8 cellular contexts compared by ENCODE assay signal in genomic region chr16:88332921-88333644, GRCh38. TPM values are rescaled to one million over a fixed set of nuclear protein-coding genes. Genes with fewer than 3 reads are reported as not detected.
DNase-seq lines count a peak whose midpoint lies in the region; ATAC-seq, FAIRE-seq and TF ChIP-seq lines count a peak whose summit lies in the region.
"Not testable (repeated sequence)": the region's sequence is repeated elsewhere in the genome, so short reads cannot be mapped to it uniquely, and the experiment has no call there.

No MANE protein-coding gene starts in this region.

- FAIRE-seq in K562 (lab: Jason Lieb, UNC), result peak; percentile 82

- not testable (repeated sequence) for H3K4me3 ChIP-seq in AG10803 (ENCODE audit: low read length); fibroblast of mammary gland (ENCODE audit: control insufficient read depth, low read depth, low read length); neuronal stem cell (ENCODE audit: low read length in 2 of 2)
- H3K4me3 ChIP-seq in K562 (peak overlapping the region; percentile 48), subcutaneous abdominal adipose tissue (ENCODE audit: low read depth in 1 of 5, low read length in 5 of 5) (peak overlapping the region in 3 of 5 donors; percentile 31 to 38 (median 32))

- ATAC-seq in K562, result peak; percentile 91

- H2BK5ac ChIP-seq in neuronal stem cell (ENCODE audit: low read length), result not testable (repeated sequence)

- not testable (repeated sequence) for TF ChIP-seq CTCF in AG10803 (conservative IDR thresholded peaks at IDR 0.05; ENCODE audit: low read length); K562 (IDR thresholded peaks at IDR 0.05 in 2 of 3, conservative IDR thresholded peaks at IDR 0.05 in 1 of 3; ENCODE audit: insufficient read depth in 2 of 3, low read depth in 1 of 3, low read length in 3 of 3); fibroblast of mammary gland (conservative IDR thresholded peaks at IDR 0.05; ENCODE audit: control insufficient read depth, insufficient read depth, low read depth, low read length)

- not testable (repeated sequence) for H4K20me1 ChIP-seq in K562 (replicated peaks; ENCODE audit: control insufficient read depth, insufficient read depth, low read length)

- H3K4me1 ChIP-seq in K562 (replicated peaks in 1 of 2; ENCODE audit: control insufficient read depth in 2 of 2, insufficient read depth in 2 of 2, low read length in 2 of 2) (peaks cover 27 to 56% of the 10 kb centered on the region in 2 experiments), subcutaneous abdominal adipose tissue (ENCODE audit: control insufficient read depth in 5 of 5, insufficient read depth in 5 of 5, low read length in 5 of 5) (peaks cover 7 to 16% (median 11%) of the 10 kb centered on the region in 5 donors)
- H3K4me1 ChIP-seq in neuronal stem cell (ENCODE audit: control insufficient read depth in 2 of 2, insufficient read depth in 1 of 2, low read depth in 1 of 2, low read length in 2 of 2), result not testable (repeated sequence)

- not testable (repeated sequence) for H3K79me1 ChIP-seq in neuronal stem cell (ENCODE audit: low read depth, low read length)

- peak; percentile 86 for TF ChIP-seq EP300 in K562 (IDR thresholded peaks at IDR 0.05; ENCODE audit: low read length)

- peak; percentile 80 for DNase-seq in AG10803 (ENCODE audit: low read depth)
- DNase-seq in HCEC 1CT, result peak; percentile 45
- DNase-seq in OCI-M1 (lab: John Stamatoyannopoulos, UW), result peak; percentile 74
- DNase-seq in activated CD4-positive, alpha-beta T cell treated with anti-CD3 and anti-CD28 coated beads for 48 hours, result peak; percentile 45
- DNase-seq in K562 (ENCODE audit: extremely low read depth in 1 of 4, low spot score in 3 of 4), result peak; percentile 79 to 87 (median 87)
- DNase-seq in fibroblast of mammary gland (ENCODE audit: low read depth), result peak; percentile 77
- not testable (repeated sequence) for DNase-seq in neuronal stem cell (ENCODE audit: low spot score)

- not testable (repeated sequence) for H4K8ac ChIP-seq in neuronal stem cell (ENCODE audit: low read depth, low read length)

- not testable (repeated sequence) for TF ChIP-seq POLR2A in K562 (conservative IDR thresholded peaks at IDR 0.05)

- H3K9me3 ChIP-seq in K562 (replicated peaks; ENCODE audit: control insufficient read depth, insufficient read depth, low read depth, low read length); subcutaneous abdominal adipose tissue (ENCODE audit: control insufficient read depth in 5 of 5, low read length in 5 of 5): not testable (repeated sequence)
- H3K9me3 ChIP-seq in neuronal stem cell (replicated peaks in 1 of 2; ENCODE audit: control insufficient read depth in 2 of 2, insufficient read depth in 1 of 2, low read depth in 1 of 2, low read length in 2 of 2), result peaks cover 0 to 12% of the 10 kb centered on the region in 2 donors

- 8% methylated on average over 12 of the region's 24 CpGs for WGBS in K562 (ENCODE audit: insufficient coverage, low coverage, missing lambda C conversion rate)
- WGBS in neuronal stem cell (ENCODE audit: extremely low coverage in 2 of 2, insufficient read length in 2 of 2, insufficient replicate concordance in 1 of 2), 2 donors, result no CpG with 5 or more reads among the region's 24 CpGs

- H3K4me2 ChIP-seq in K562 (ENCODE audit: insufficient read depth, low read length), result peak overlapping the region; percentile 97
- H3K4me2 ChIP-seq in neuronal stem cell (ENCODE audit: insufficient read depth, low read length, poor library complexity, severe bottlenecking), result not testable (repeated sequence)

- H3K14ac ChIP-seq in neuronal stem cell (ENCODE audit: low read length), result peak overlapping the region; percentile 9

- not testable (repeated sequence) for H2AK5ac ChIP-seq in neuronal stem cell (ENCODE audit: low read depth, low read length)

- CTCF ChIA-PET in K562 (lab: Yijun Ruan, JAX; ENCODE audit: low intra/inter-chr PET ratio), result not testable (repeated sequence)

- not testable (repeated sequence) for H2BK120ac ChIP-seq in neuronal stem cell (ENCODE audit: low read depth, low read length)

- H3K27ac ChIP-seq in K562 (ENCODE audit: extremely low read depth, low read depth, low read length), result peak overlapping the region; percentile 100
- not testable (repeated sequence) for H3K27ac ChIP-seq in neuronal stem cell (replicated peaks; ENCODE audit: low read length); subcutaneous abdominal adipose tissue (ENCODE audit: low read depth, low read length)

- TF ChIP-seq RAD21 in K562 (CRISPR knock-in tag; conservative IDR thresholded peaks at IDR 0.05 in 1 of 2, IDR thresholded peaks at IDR 0.05 in 1 of 2), result not testable (repeated sequence)

- in situ Hi-C loops in K562 (cut with MboI), result not testable (repeated sequence)

- POLR2A ChIA-PET in K562 (lab: Yijun Ruan, JAX), result not testable (repeated sequence)

- not testable (repeated sequence) for H4K91ac ChIP-seq in neuronal stem cell (ENCODE audit: low read depth, low read length, poor library complexity)

- peak overlapping the region; percentile 70 for H3K18ac ChIP-seq in neuronal stem cell (ENCODE audit: low read length)

- not testable (repeated sequence) for H2BK15ac ChIP-seq in neuronal stem cell (ENCODE audit: low read length)

- intact Hi-C loops in K562 (cut with micrococcal nuclease), result not testable (repeated sequence)

- not testable (repeated sequence) for H3K4ac ChIP-seq in neuronal stem cell (ENCODE audit: low read length)

- H3K27me3 ChIP-seq in K562 (ENCODE audit: control insufficient read depth in 2 of 2, insufficient read depth in 2 of 2, low read length in 2 of 2); neuronal stem cell (ENCODE audit: control insufficient read depth in 3 of 3, insufficient read depth in 3 of 3, low read depth in 1 of 3, low read length in 3 of 3): not testable (repeated sequence)
- peaks cover 0 to 15% (median 0%) of the 10 kb centered on the region in 5 donors for H3K27me3 ChIP-seq in subcutaneous abdominal adipose tissue (ENCODE audit: control insufficient read depth in 5 of 5, insufficient read depth in 4 of 5, low read length in 5 of 5)

- not testable (repeated sequence) for H2BK12ac ChIP-seq in neuronal stem cell (ENCODE audit: low read length)

- not testable (repeated sequence) for BruUV-seq in K562 (replicated peaks; lab: Mats Ljungman, UMichigan)

- peak overlapping the region; percentile 99 for H2AFZ ChIP-seq in K562 (ENCODE audit: low read depth, low read length)
- H2AFZ ChIP-seq in neuronal stem cell (ENCODE audit: low read length), result not testable (repeated sequence)

- not testable (repeated sequence) for H3K9me1 ChIP-seq in K562 (ENCODE audit: control insufficient read depth, insufficient read depth, low read length)

- H3K9ac ChIP-seq in K562 (ENCODE audit: insufficient read depth in 1 of 2, low read depth in 2 of 2, low read length in 2 of 2), result peak overlapping the region; percentile 92
- not testable (repeated sequence) for H3K9ac ChIP-seq in neuronal stem cell (ENCODE audit: low read depth, low read length, poor library complexity)
- peak overlapping the region in 1 of 5 donors; percentile 31 for H3K9ac ChIP-seq in subcutaneous abdominal adipose tissue (ENCODE audit: low read length in 5 of 5)

- H3K23ac ChIP-seq in neuronal stem cell (ENCODE audit: low read depth, low read length, poor library complexity), result not testable (repeated sequence)

- H3K79me2 ChIP-seq in K562 (ENCODE audit: control insufficient read depth, insufficient read depth, low read length), result not testable (repeated sequence)

- H3K36me3 ChIP-seq in K562 (ENCODE audit: control insufficient read depth, insufficient read depth, low read length); neuronal stem cell (replicated peaks in 1 of 2; ENCODE audit: control insufficient read depth in 2 of 2, insufficient read depth in 2 of 2, low read length in 2 of 2); subcutaneous abdominal adipose tissue (ENCODE audit: control insufficient read depth in 5 of 5, insufficient read depth in 5 of 5, low read length in 5 of 5): not testable (repeated sequence)

RNA-seq across cellular contexts. Expression of gene ZNF469, which starts 49.7 kb away (rescaled TPM):
- total RNA-seq in K562 (2011; cell fraction: chromatin; rRNA removed; ENCODE audit: low replicate concordance), result 0.04 and 0.09 TPM in 2 replicates
- 0.13 and 0.17 TPM in 2 replicates for total RNA-seq in K562 (2011; cell fraction: nucleolus; rRNA removed)
- total RNA-seq in K562 (2011; cell fraction: nucleoplasm; rRNA removed), result under 0.01 and 0.08 TPM in 2 replicates
- under 0.01 TPM in 1 of 2 replicates, not detected in the other for total RNA-seq in K562 (2014; rRNA removed)
- total RNA-seq in K562 (2014; rRNA removed; fragmentation: Illumina TruSeq; extraction: Trizol), result not detected in 2 replicates
- not detected in 2 replicates for total RNA-seq in K562 (2015; rRNA removed; fragmentation: Illumina TruSeq; extraction: Trizol)
- total RNA-seq in K562 (2021), result 0.02 and 0.04 TPM in 2 replicates
- polyA plus RNA-seq in K562 (2011; rRNA removed), result not detected in 2 replicates
- polyA plus RNA-seq in K562 (2011; cell fraction: cytosol; rRNA removed), result under 0.01 and 0.01 TPM in 2 replicates
- polyA plus RNA-seq in K562 (2011; cell fraction: nucleus; rRNA removed), result 0.01 and 0.03 TPM in 2 replicates
- polyA plus RNA-seq in K562 (2012), result 0.01 TPM in 2 replicates
- 0.01 TPM in 1 of 2 replicates, not detected in the other for polyA plus RNA-seq in K562 (2014; fragmentation: Illumina TruSeq; extraction: Trizol)
- not detected for polyA plus RNA-seq in K562 (2014; fragmentation: Nextera tagmentation; extraction: Ambion mirVana)
- 0.01 TPM in 1 of 2 replicates, not detected in the other for polyA plus RNA-seq in K562 (2014; rRNA removed)
- under 0.01 and 0.04 TPM in 2 replicates for polyA minus RNA-seq in K562 (2011; rRNA and poly(A)+ RNA removed)
- polyA minus RNA-seq in K562 (2011; cell fraction: cytosol; rRNA and poly(A)+ RNA removed), result 0.09 and 0.10 TPM in 2 replicates
- polyA minus RNA-seq in K562 (2011; cell fraction: nucleus; rRNA and poly(A)+ RNA removed), result under 0.01 and 0.11 TPM in 2 replicates
- 0.26 TPM for polyA plus RNA-seq in neuronal stem cell (2013, experiment 1 of 2)
- 0.29 TPM for polyA plus RNA-seq in neuronal stem cell (2013, experiment 2 of 2)
